In genomic region chr3:58519668-58520402, GRCh38 we compare ENCODE assay signal across 1 cellular context.
TF ChIP-seq lines count a peak whose summit lies in the region.

No MANE protein-coding gene starts in this region.

TF ChIP-seq in HepG2, 621 proteins besides CTCF, POLR2A, EP300 and RAD21 (continued from another document and continues in another):
- no peak for TF ChIP-seq E2F1 (CRISPR knock-in tag; IDR thresholded peaks at IDR 0.05)
- TF ChIP-seq TBL1XR1 (IDR thresholded peaks at IDR 0.05; ENCODE audit: borderline replicate concordance, low read length, partially characterized antibody): no peak
- TF ChIP-seq ZNF557 (CRISPR knock-in tag; IDR thresholded peaks at IDR 0.05): no peak
- TF ChIP-seq PRDM4 (CRISPR knock-in tag; IDR thresholded peaks at IDR 0.05; ENCODE audit: borderline replicate concordance): no peak
- no peak for TF ChIP-seq ZNF749 (CRISPR knock-in tag; IDR thresholded peaks at IDR 0.05; ENCODE audit: borderline replicate concordance)
- no peak for TF ChIP-seq SYNCRIP (IDR thresholded peaks at IDR 0.05; ENCODE audit: insufficient read depth, low read depth, low read length)
- TF ChIP-seq ZMAT5 (CRISPR knock-in tag; IDR thresholded peaks at IDR 0.05; ENCODE audit: borderline replicate concordance, low read depth): no peak
- TF ChIP-seq ZNF879 (CRISPR knock-in tag; IDR thresholded peaks at IDR 0.05): no peak
- 0 out of 2 replicates have a peak, but pooled peaks have one; percentile 36 for TF ChIP-seq JUND (CRISPR knock-in tag; IDR thresholded peaks at IDR 0.05)
- TF ChIP-seq, protein P1, sequence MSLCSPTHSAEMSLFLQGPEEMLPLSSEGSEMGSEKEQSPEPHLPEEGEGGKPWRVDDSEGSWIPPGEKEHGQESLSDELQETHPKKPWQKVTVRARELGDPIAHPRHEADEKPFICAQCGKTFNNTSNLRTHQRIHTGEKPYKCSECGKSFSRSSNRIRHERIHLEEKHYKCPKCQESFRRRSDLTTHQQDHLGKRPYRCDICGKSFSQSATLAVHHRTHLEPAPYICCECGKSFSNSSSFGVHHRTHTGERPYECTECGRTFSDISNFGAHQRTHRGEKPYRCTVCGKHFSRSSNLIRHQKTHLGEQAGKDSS (CRISPR knock-in tag; IDR thresholded peaks at IDR 0.05; ENCODE audit: borderline replicate concordance, low read depth): no peak
- 0 out of 2 replicates have a peak, but pooled peaks have one; percentile 34 for TF ChIP-seq ZMYM2 (CRISPR knock-in tag; IDR thresholded peaks at IDR 0.05)
- no peak for TF ChIP-seq DNMT3B (CRISPR knock-in tag; conservative IDR thresholded peaks at IDR 0.05)
- TF ChIP-seq ZNF883 (CRISPR knock-in tag; IDR thresholded peaks at IDR 0.05; ENCODE audit: not compliant biosample characterization): no peak
- TF ChIP-seq, protein P2, sequence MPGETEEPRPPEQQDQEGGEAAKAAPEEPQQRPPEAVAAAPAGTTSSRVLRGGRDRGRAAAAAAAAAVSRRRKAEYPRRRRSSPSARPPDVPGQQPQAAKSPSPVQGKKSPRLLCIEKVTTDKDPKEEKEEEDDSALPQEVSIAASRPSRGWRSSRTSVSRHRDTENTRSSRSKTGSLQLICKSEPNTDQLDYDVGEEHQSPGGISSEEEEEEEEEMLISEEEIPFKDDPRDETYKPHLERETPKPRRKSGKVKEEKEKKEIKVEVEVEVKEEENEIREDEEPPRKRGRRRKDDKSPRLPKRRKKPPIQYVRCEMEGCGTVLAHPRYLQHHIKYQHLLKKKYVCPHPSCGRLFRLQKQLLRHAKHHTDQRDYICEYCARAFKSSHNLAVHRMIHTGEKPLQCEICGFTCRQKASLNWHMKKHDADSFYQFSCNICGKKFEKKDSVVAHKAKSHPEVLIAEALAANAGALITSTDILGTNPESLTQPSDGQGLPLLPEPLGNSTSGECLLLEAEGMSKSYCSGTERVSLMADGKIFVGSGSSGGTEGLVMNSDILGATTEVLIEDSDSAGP (CRISPR knock-in tag; IDR thresholded peaks at IDR 0.05; ENCODE audit: borderline replicate concordance): no peak
- no peak for TF ChIP-seq POGZ (CRISPR knock-in tag; IDR thresholded peaks at IDR 0.05)
- no peak for TF ChIP-seq NFRKB (IDR thresholded peaks at IDR 0.05)
- no peak for TF ChIP-seq ZBTB7A (CRISPR knock-in tag; IDR thresholded peaks at IDR 0.05)
- no peak for TF ChIP-seq EZH2 (conservative IDR thresholded peaks at IDR 0.05; ENCODE audit: low read depth, low read length)
- TF ChIP-seq, protein P3, sequence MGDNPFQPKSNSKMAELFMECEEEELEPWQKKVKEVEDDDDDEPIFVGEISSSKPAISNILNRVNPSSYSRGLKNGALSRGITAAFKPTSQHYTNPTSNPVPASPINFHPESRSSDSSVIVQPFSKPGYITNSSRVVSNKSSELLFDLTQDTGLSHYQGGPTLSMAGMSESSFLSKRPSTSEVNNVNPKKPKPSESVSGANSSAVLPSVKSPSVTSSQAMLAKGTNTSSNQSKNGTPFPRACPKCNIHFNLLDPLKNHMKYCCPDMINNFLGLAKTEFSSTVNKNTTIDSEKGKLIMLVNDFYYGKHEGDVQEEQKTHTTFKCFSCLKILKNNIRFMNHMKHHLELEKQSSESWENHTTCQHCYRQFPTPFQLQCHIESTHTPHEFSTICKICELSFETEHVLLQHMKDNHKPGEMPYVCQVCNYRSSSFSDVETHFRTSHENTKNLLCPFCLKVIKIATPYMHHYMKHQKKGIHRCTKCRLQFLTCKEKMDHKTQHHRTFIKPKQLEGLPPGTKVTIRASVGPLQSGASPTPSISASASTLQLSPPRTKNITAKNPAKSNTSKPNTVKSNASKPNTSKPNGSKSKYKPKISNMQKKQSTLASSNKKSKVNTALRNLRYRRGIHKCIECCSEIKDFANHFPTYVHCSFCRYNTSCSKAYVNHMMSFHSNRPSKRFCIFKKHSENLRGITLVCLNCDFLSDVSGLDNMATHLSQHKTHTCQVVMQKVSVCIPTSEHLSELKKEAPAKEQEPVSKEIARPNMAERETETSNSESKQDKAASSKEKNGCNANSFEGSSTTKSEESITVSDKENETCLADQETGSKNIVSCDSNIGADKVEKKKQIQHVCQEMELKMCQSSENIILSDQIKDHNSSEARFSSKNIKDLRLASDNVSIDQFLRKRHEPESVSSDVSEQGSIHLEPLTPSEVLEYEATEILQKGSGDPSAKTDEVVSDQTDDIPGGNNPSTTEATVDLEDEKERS (CRISPR knock-in tag; IDR thresholded peaks at IDR 0.05): no peak
- TF ChIP-seq TCF7 (IDR thresholded peaks at IDR 0.05; ENCODE audit: low read depth): no peak
- TF ChIP-seq, protein P4, sequence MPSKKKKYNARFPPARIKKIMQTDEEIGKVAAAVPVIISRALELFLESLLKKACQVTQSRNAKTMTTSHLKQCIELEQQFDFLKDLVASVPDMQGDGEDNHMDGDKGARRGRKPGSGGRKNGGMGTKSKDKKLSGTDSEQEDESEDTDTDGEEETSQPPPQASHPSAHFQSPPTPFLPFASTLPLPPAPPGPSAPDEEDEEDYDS (CRISPR knock-in tag; IDR thresholded peaks at IDR 0.05): no peak
- TF ChIP-seq CEBPB (IDR thresholded peaks at IDR 0.05; ENCODE audit: borderline replicate concordance, low read depth, low read length): no peak
- TF ChIP-seq ZBTB43 (CRISPR knock-in tag; conservative IDR thresholded peaks at IDR 0.05): no peak
- 0 out of 2 replicates have a peak, but pooled peaks have one; percentile 46 for TF ChIP-seq MIXL1 (CRISPR knock-in tag; IDR thresholded peaks at IDR 0.05)
- TF ChIP-seq ZNF556 (CRISPR knock-in tag; IDR thresholded peaks at IDR 0.05; ENCODE audit: borderline replicate concordance): no peak; the same call in 1 of the 2 replicates
- peak; percentile 44; the same call in 1 of the 2 replicates for TF ChIP-seq ZNF878 (CRISPR knock-in tag; IDR thresholded peaks at IDR 0.05)
- no peak for TF ChIP-seq HNRNPH1 (optimal IDR thresholded peaks at IDR 0.05; ENCODE audit: low read depth, low read length)
- 0 out of 2 replicates have a peak, but pooled peaks have one; percentile 41 for TF ChIP-seq ZNF644 (CRISPR knock-in tag; IDR thresholded peaks at IDR 0.05; ENCODE audit: low read depth)
- TF ChIP-seq SRSF4 (IDR thresholded peaks at IDR 0.05; ENCODE audit: low read depth, low read length, poor library complexity, severe bottlenecking): no peak
- TF ChIP-seq IKZF4 (CRISPR knock-in tag; IDR thresholded peaks at IDR 0.05; ENCODE audit: borderline replicate concordance, low read depth, not compliant biosample characterization): no peak
- TF ChIP-seq TRIM24 (CRISPR knock-in tag; IDR thresholded peaks at IDR 0.05): no peak
- 0 out of 2 replicates have a peak, but pooled peaks have one; percentile 23 for TF ChIP-seq ZNF451 (CRISPR knock-in tag; IDR thresholded peaks at IDR 0.05)
- no peak for TF ChIP-seq GZF1 (CRISPR knock-in tag; IDR thresholded peaks at IDR 0.05)
- TF ChIP-seq KDM1A (CRISPR knock-in tag; IDR thresholded peaks at IDR 0.05): no peak
- TF ChIP-seq HNF1B (CRISPR knock-in tag; IDR thresholded peaks at IDR 0.05): peak; percentile 44; the same call in 1 of the 2 replicates
- TF ChIP-seq, protein P5, sequence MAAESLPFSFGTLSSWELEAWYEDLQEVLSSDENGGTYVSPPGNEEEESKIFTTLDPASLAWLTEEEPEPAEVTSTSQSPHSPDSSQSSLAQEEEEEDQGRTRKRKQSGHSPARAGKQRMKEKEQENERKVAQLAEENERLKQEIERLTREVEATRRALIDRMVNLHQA (CRISPR knock-in tag; IDR thresholded peaks at IDR 0.05): no peak
- TF ChIP-seq YY1 (IDR thresholded peaks at IDR 0.05; ENCODE audit: insufficient read depth, insufficient replicate concordance, low read depth, low read length): peak; percentile 29
- no peak for TF ChIP-seq SIN3B (IDR thresholded peaks at IDR 0.05; ENCODE audit: low read length)
- no peak for TF ChIP-seq MTA3 (CRISPR knock-in tag; IDR thresholded peaks at IDR 0.05)
- no peak for TF ChIP-seq RFX3 (CRISPR knock-in tag; IDR thresholded peaks at IDR 0.05)
- TF ChIP-seq RBAK (CRISPR knock-in tag; IDR thresholded peaks at IDR 0.05): no peak
- no peak for TF ChIP-seq ZNF18 (CRISPR knock-in tag; IDR thresholded peaks at IDR 0.05; ENCODE audit: insufficient replicate concordance)
- TF ChIP-seq, protein P6, sequence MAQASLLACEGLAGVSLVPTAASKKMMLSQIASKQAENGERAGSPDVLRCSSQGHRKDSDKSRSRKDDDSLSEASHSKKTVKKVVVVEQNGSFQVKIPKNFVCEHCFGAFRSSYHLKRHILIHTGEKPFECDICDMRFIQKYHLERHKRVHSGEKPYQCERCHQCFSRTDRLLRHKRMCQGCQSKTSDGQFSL (CRISPR knock-in tag; IDR thresholded peaks at IDR 0.05): no peak
- no peak for TF ChIP-seq CENPX (CRISPR knock-in tag; IDR thresholded peaks at IDR 0.05)
- no peak for TF ChIP-seq NFYB (CRISPR knock-in tag; IDR thresholded peaks at IDR 0.05)
- TF ChIP-seq SPEN (CRISPR knock-in tag; IDR thresholded peaks at IDR 0.05; ENCODE audit: low read depth): peak; percentile 65; the same call in 1 of the 2 replicates
- TF ChIP-seq NCOA2 (CRISPR knock-in tag; IDR thresholded peaks at IDR 0.05): peak; percentile 70; the same call in 1 of the 2 replicates
- no peak for TF ChIP-seq ZNF850 (CRISPR knock-in tag; conservative IDR thresholded peaks at IDR 0.05)
- 0 out of 2 replicates have a peak, but pooled peaks have one; percentile 32 for TF ChIP-seq ZKSCAN8 (CRISPR knock-in tag; IDR thresholded peaks at IDR 0.05; ENCODE audit: borderline replicate concordance)
- no peak for TF ChIP-seq ATF5 (CRISPR knock-in tag; IDR thresholded peaks at IDR 0.05; ENCODE audit: low read depth)
- TF ChIP-seq RELA (CRISPR knock-in tag; IDR thresholded peaks at IDR 0.05): no peak
- no peak for TF ChIP-seq KDM3A (CRISPR knock-in tag; IDR thresholded peaks at IDR 0.05; ENCODE audit: low read depth)
- no peak for TF ChIP-seq NCOA1 (CRISPR knock-in tag; IDR thresholded peaks at IDR 0.05)
- no peak for TF ChIP-seq ZNF577 (CRISPR knock-in tag; IDR thresholded peaks at IDR 0.05; ENCODE audit: borderline replicate concordance, low read depth)
